19 cellular contexts compared by ENCODE assay signal in genomic region chr2:145410096-145410495, GRCh38.
A peak's percentile ranks its signal among the peaks of the same experiment; 100 is the strongest.
DNase-seq lines count a peak whose midpoint lies in the region; ATAC-seq and TF ChIP-seq lines count a peak whose summit lies in the region.
"Had no signal": no experiment of that assay in that cellular context is flagged by ENCODE, and none has a peak within 500 bp of the region (broad histone marks: within the 10 kb centered on the region; RNA-seq: fewer than 3 reads in every experiment).

No MANE protein-coding gene starts in this region.

- DNase-seq in DND-41 (no peak), adipocyte (ENCODE audit: low read depth) (peak; percentile 42), naive B cell (no peak), NCI-H1417 treated with DMSO at 0.1 percent for 48 hours (lab: John Stamatoyannopoulos, UW) (no peak), NCI-H1694 treated with DMSO at 0.1 percent for 48 hours (lab: John Stamatoyannopoulos, UW) (no peak)
- no peak for DNase-seq in activated T-cell treated with anti-CD3 and anti-CD28 coated beads, Interleukin-2, amount 50 U/mL, for 4 hours
- DNase-seq: AML-193; Caco-2; CD4-positive, CD25-positive, alpha-beta regulatory T cell; DMS153; HCEC 1CT; MG63; NCI-H1092 treated with DMSO at 0.1 percent for 48 hours; NCI-H1694; NK-92 treated with Interleukin-12 subunit alpha and Interleukin-12 subunit beta, amount 100 ng/mL, for 24 hours had no signal

- no peak for TF ChIP-seq CTCF in DND-41 (IDR thresholded peaks at IDR 0.05; ENCODE audit: borderline replicate concordance, extremely low read depth, low read length, poor library complexity, severe bottlenecking)

- H3K36me3 ChIP-seq in DND-41 (ENCODE audit: insufficient read depth, low read length) (no peaks in the 10 kb centered on the region), KOPT-K1 (ENCODE audit: insufficient read depth, low read length) (no peaks in the 10 kb centered on the region), adipocyte (ENCODE audit: control insufficient read depth, insufficient read depth, low read length, severe bottlenecking) (no peaks in the 10 kb centered on the region)
- H3K36me3 ChIP-seq: MG63 had no signal

- no peak for ATAC-seq in DND-41 (ENCODE audit: insufficient read depth, low read depth)
- no peak for ATAC-seq in naive B cell (ENCODE audit: low read depth in 2 of 2)
- ATAC-seq in HG03442 (IDR thresholded peaks at IDR 0.05; ENCODE audit: unreplicated experiment): no peak
- no peak for ATAC-seq in activated T-cell treated with anti-CD3 and anti-CD28 coated beads, Interleukin-2, amount 50 U/mL, for 4 hours
- ATAC-seq: HepG2 had no signal

- no peaks in the 10 kb centered on the region for H3K79me2 ChIP-seq in DND-41 (ENCODE audit: insufficient read depth, low read length)

- H3K9me3 ChIP-seq in DND-41 (ENCODE audit: insufficient read depth, low read length, severe bottlenecking) (peaks cover 4% of the 10 kb centered on the region), KOPT-K1 (ENCODE audit: insufficient read depth, low read length, poor library complexity, severe bottlenecking) (peaks cover 2% of the 10 kb centered on the region), adipocyte (ENCODE audit: control insufficient read depth, low read length) (peaks cover 9% of the 10 kb centered on the region)
- H3K9me3 ChIP-seq: Caco-2 had no signal

- no peak overlapping the region for H3K4me2 ChIP-seq in DND-41 (ENCODE audit: insufficient read depth, low read length)
- H3K4me2 ChIP-seq: KMS-11 had no signal

- peak overlapping the region in 2 of 8 donors; percentile 26 to 66 for H3K4me3 Mint-ChIP-seq in naive B cell
- H3K4me3 Mint-ChIP-seq in activated T-cell treated with anti-CD3 and anti-CD28 coated beads, Interleukin-2, amount 50 U/mL, for 4 hours: no peak overlapping the region
- H3K4me3 Mint-ChIP-seq: CD4-positive, CD25-positive, alpha-beta regulatory T cell had no signal

- H3K27ac ChIP-seq in DND-41 (ENCODE audit: low read length) (peak overlapping the region; percentile 99), KOPT-K1 (ENCODE audit: low read depth, low read length, poor library complexity, severe bottlenecking) (peak overlapping the region; percentile 81)
- H3K27ac ChIP-seq: KMS-11 had no signal

- H3K4me1 Mint-ChIP-seq in naive B cell: peaks cover 30 to 40% (median 37%) of the 10 kb centered on the region in 3 donors
- H3K4me1 Mint-ChIP-seq in activated T-cell treated with anti-CD3 and anti-CD28 coated beads, Interleukin-2, amount 50 U/mL, for 4 hours (ENCODE audit: low read depth): peaks cover 11% of the 10 kb centered on the region

- H3K9me3 Mint-ChIP-seq in naive B cell: peaks cover 0 to 15% (median 10%) of the 10 kb centered on the region in 7 donors
- no peaks in the 10 kb centered on the region for H3K9me3 Mint-ChIP-seq in activated T-cell treated with anti-CD3 and anti-CD28 coated beads, Interleukin-2, amount 50 U/mL, for 4 hours

- H3K27me3 ChIP-seq in DND-41 (ENCODE audit: insufficient read depth, low read length, poor library complexity): no peaks in the 10 kb centered on the region
- H3K27me3 ChIP-seq in adipocyte (replicated peaks; ENCODE audit: control insufficient read depth, insufficient read depth, low read length): no peaks in the 10 kb centered on the region
- H3K27me3 ChIP-seq: MG63 had no signal

- H3K9ac ChIP-seq in DND-41 (ENCODE audit: low read depth, low read length): no peak overlapping the region
- H3K9ac ChIP-seq in adipocyte (ENCODE audit: low read length): no peak overlapping the region
- H3K9ac ChIP-seq: KMS-11 had no signal

- H3K27me3 Mint-ChIP-seq in naive B cell: peaks cover 5 to 10% (median 8%) of the 10 kb centered on the region in 3 donors
- no peaks in the 10 kb centered on the region for H3K27me3 Mint-ChIP-seq in activated T-cell treated with anti-CD3 and anti-CD28 coated beads, Interleukin-2, amount 50 U/mL, for 4 hours (ENCODE audit: low read depth)
- H3K27me3 Mint-ChIP-seq: CD4-positive, CD25-positive, alpha-beta regulatory T cell had no signal

- H3K27ac Mint-ChIP-seq in naive B cell: peak overlapping the region in 5 of 6 donors; percentile 83 to 93 (median 90)
- H3K27ac Mint-ChIP-seq: CD4-positive, CD25-positive, alpha-beta regulatory T cell had no signal

- peaks cover 41% of the 10 kb centered on the region for H3K4me1 ChIP-seq in DND-41 (ENCODE audit: insufficient read depth, low read length)
- no peaks in the 10 kb centered on the region for H3K4me1 ChIP-seq in adipocyte (ENCODE audit: control insufficient read depth, insufficient read depth, low read length)
- H3K4me1 ChIP-seq: Caco-2 had no signal

- H2AFZ ChIP-seq in DND-41 (ENCODE audit: low read depth, low read length): no peak overlapping the region

- no peaks in the 10 kb centered on the region for H4K20me1 ChIP-seq in DND-41 (ENCODE audit: insufficient read depth, low read length)

- no peak overlapping the region for H3K4me3 ChIP-seq in DND-41 (ENCODE audit: low read depth in 1 of 2, low read length in 2 of 2)
- H3K4me3 ChIP-seq in adipocyte (ENCODE audit: low read length): no peak overlapping the region
- H3K4me3 ChIP-seq: MG63 had no signal

- peaks cover under 1 to 8% of the 10 kb centered on the region in 2 donors for H3K36me3 Mint-ChIP-seq in naive B cell
- H3K36me3 Mint-ChIP-seq in activated T-cell treated with anti-CD3 and anti-CD28 coated beads, Interleukin-2, amount 50 U/mL, for 4 hours (ENCODE audit: insufficient read depth): no peaks in the 10 kb centered on the region
- H3K36me3 Mint-ChIP-seq: CD4-positive, CD25-positive, alpha-beta regulatory T cell had no signal
